Comparison of ENCODE assay signal across 8 cellular contexts in the genomic region with DNA sequence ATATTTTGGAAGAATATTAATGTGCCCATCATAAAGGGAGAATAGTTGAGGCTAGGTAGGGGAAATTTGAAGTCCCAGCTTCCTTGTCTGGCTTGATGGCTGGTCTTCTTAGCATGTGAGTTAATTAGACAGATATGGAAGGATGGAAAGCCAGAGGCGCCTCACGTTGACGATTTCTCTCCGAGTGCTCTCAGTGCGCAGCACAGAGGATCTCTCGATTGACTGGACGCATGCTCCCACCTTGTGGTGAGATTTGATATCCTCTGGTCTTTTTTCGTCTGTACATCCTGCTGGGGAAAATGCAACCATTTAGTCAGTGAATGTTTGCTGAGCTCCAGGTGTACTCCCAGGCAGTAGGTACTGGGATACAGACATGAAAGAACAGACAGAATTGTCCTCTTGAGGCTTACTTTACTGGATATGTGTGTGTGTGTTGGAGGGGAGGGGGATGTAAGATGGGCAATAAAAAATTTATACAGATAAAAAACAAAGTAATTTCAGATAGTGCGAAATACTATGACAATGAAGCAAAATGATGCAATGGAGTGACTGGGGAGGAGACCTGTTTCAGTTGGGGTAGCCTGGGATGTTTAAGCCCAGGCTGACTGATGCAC.
DNase-seq lines count a peak whose midpoint lies in the region; FAIRE-seq and TF ChIP-seq lines count a peak whose summit lies in the region.

No MANE protein-coding gene starts in this region.

- H3K4me3 ChIP-seq in AG10803 (ENCODE audit: low read length) = no peak overlapping the region
- H3K4me3 ChIP-seq in kidney (ENCODE audit: low read length in 2 of 2) = no peak overlapping the region

- intact Hi-C loops in kidney (cut with DNase I) = loop anchor here (5.0 kb wide), 1 partner anchor 238 kb away; no protein-coding TSS in a partner anchor

- TF ChIP-seq CTCF in AG10803 (conservative IDR thresholded peaks at IDR 0.05; ENCODE audit: low read length) (peak; percentile 78), kidney (IDR thresholded peaks at IDR 0.05; ENCODE audit: borderline replicate concordance, extremely low read depth, insufficient read depth) (peak; percentile 71)

- no peaks in the 10 kb centered on the region for H3K36me3 ChIP-seq in kidney (ENCODE audit: control insufficient read depth in 1 of 2, insufficient read depth in 2 of 2, low read length in 2 of 2)

- DNase-seq in AG10803 (ENCODE audit: low read depth) (peak; percentile 70), HCEC 1CT (peak; percentile 66), T follicular helper cell (ENCODE audit: low read depth) (peak; percentile 58), brain pericyte (ENCODE audit: low read depth, low spot score) (peak; percentile 41), kidney (no peak), NCI-H2227 treated with DMSO at 0.1 percent for 48 hours (lab: John Stamatoyannopoulos, UW) (no peak), NCI-H1417 treated with DMSO at 0.1 percent for 48 hours (lab: John Stamatoyannopoulos, UW) (no peak)
- DNase-seq in stimulated activated CD4-positive, alpha-beta T cell treated with anti-CD3 and anti-CD28 coated beads, Interleukin-4, amount 100 ng/mL, for 4 hours = peak; percentile 40 to 63

- no peaks in the 10 kb centered on the region for H3K9me3 ChIP-seq in kidney (ENCODE audit: control insufficient read depth in 1 of 2, low read length in 2 of 2)

- no peaks in the 10 kb centered on the region for H3K4me1 ChIP-seq in kidney (ENCODE audit: control insufficient read depth in 1 of 2, insufficient read depth in 1 of 2, low read depth in 1 of 2, low read length in 2 of 2)

- H3K9ac ChIP-seq in kidney (ENCODE audit: low read length in 2 of 2) = no peak overlapping the region

- FAIRE-seq in kidney (lab: Jason Lieb, UNC) = peak; percentile 37

- H3K27ac ChIP-seq in kidney (ENCODE audit: low read depth in 2 of 2, low read length in 2 of 2) = no peak overlapping the region

Comparison
In these comparisons a context has a peak if more than half of its experiments do, and no peak if none do; other contexts are left out.
1. DNase-seq: peak in AG10803 (single experiment), HCEC 1CT (single experiment), T follicular helper cell (single experiment), brain pericyte (single experiment) and stimulated activated CD4-positive, alpha-beta T cell treated with anti-CD3 and anti-CD28 coated beads, Interleukin-4, amount 100 ng/mL, for 4 hours (2 of 2); none in kidney (single experiment), NCI-H2227 treated with DMSO at 0.1 percent for 48 hours (single experiment) and NCI-H1417 treated with DMSO at 0.1 percent for 48 hours (single experiment).